Comparison of ENCODE assay signal across 1 cellular context in genomic region chr1:109619655-109620395, GRCh38.
TF ChIP-seq lines count a peak whose summit lies in the region.

Gene AMPD2 (plus strand): TSS chr1:109619837. CDS start chr1:109621176, 1,339 bp downstream.

TF ChIP-seq in HepG2, 621 proteins besides CTCF, POLR2A, EP300 and RAD21 (continued from another document and continues in another):
- TF ChIP-seq, protein P1, sequence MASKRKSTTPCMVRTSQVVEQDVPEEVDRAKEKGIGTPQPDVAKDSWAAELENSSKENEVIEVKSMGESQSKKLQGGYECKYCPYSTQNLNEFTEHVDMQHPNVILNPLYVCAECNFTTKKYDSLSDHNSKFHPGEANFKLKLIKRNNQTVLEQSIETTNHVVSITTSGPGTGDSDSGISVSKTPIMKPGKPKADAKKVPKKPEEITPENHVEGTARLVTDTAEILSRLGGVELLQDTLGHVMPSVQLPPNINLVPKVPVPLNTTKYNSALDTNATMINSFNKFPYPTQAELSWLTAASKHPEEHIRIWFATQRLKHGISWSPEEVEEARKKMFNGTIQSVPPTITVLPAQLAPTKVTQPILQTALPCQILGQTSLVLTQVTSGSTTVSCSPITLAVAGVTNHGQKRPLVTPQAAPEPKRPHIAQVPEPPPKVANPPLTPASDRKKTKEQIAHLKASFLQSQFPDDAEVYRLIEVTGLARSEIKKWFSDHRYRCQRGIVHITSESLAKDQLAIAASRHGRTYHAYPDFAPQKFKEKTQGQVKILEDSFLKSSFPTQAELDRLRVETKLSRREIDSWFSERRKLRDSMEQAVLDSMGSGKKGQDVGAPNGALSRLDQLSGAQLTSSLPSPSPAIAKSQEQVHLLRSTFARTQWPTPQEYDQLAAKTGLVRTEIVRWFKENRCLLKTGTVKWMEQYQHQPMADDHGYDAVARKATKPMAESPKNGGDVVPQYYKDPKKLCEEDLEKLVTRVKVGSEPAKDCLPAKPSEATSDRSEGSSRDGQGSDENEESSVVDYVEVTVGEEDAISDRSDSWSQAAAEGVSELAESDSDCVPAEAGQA (IDR thresholded peaks at IDR 0.05; ENCODE audit: low read depth), result no peak
- TF ChIP-seq, protein P1 (CRISPR knock-in tag; IDR thresholded peaks at IDR 0.05; ENCODE audit: borderline replicate concordance), result peak; percentile 68; the same call in 1 of the 2 replicates
- TF ChIP-seq ZFY (CRISPR knock-in tag; IDR thresholded peaks at IDR 0.05) (peak; percentile 79), ZNF367 (CRISPR knock-in tag; IDR thresholded peaks at IDR 0.05; ENCODE audit: borderline replicate concordance) (no peak), CBX2 (IDR thresholded peaks at IDR 0.05; ENCODE audit: low read depth, low read length) (no peak), CBX2 (CRISPR knock-in tag; IDR thresholded peaks at IDR 0.05; ENCODE audit: low read depth) (no peak), ZNF670 (CRISPR knock-in tag; IDR thresholded peaks at IDR 0.05; ENCODE audit: borderline replicate concordance) (0 out of 2 replicates have a peak, but pooled peaks have one; percentile 37), ZBTB34 (CRISPR knock-in tag; IDR thresholded peaks at IDR 0.05) (no peak), ZNF816 (CRISPR knock-in tag; IDR thresholded peaks at IDR 0.05; ENCODE audit: borderline replicate concordance) (peak; percentile 62; the same call in 1 of the 2 replicates), ZNF773 (CRISPR knock-in tag; IDR thresholded peaks at IDR 0.05; ENCODE audit: borderline replicate concordance) (peak; percentile 56; the same call in 1 of the 2 replicates), HIVEP1 (CRISPR knock-in tag; IDR thresholded peaks at IDR 0.05) (0 out of 2 replicates have a peak, but pooled peaks have one; percentile 13), ZNF703 (CRISPR knock-in tag; IDR thresholded peaks at IDR 0.05; ENCODE audit: borderline replicate concordance) (0 out of 2 replicates have a peak, but pooled peaks have one; percentile 5), ZNF264 (CRISPR knock-in tag; IDR thresholded peaks at IDR 0.05) (peak; percentile 55; the same call in 1 of the 2 replicates), KLF9 (CRISPR knock-in tag; IDR thresholded peaks at IDR 0.05; ENCODE audit: low read depth) (no peak), ELF3 (CRISPR knock-in tag; IDR thresholded peaks at IDR 0.05) (peak; percentile 82), MED1 (CRISPR knock-in tag; IDR thresholded peaks at IDR 0.05) (peak; percentile 52), U2AF1 (optimal IDR thresholded peaks at IDR 0.05; ENCODE audit: low read depth, low read length) (peak; percentile 49), ZNF230 (CRISPR knock-in tag; IDR thresholded peaks at IDR 0.05) (no peak), RARG (CRISPR knock-in tag; IDR thresholded peaks at IDR 0.05; ENCODE audit: low read depth) (no peak), ZNF414 (CRISPR knock-in tag; IDR thresholded peaks at IDR 0.05) (0 out of 2 replicates have a peak, but pooled peaks have one; percentile 19), ZBTB20 (CRISPR knock-in tag; IDR thresholded peaks at IDR 0.05; ENCODE audit: borderline replicate concordance, low read depth) (0 out of 2 replicates have a peak, but pooled peaks have one; percentile 25), JUNB (CRISPR knock-in tag; IDR thresholded peaks at IDR 0.05; ENCODE audit: borderline replicate concordance) (0 out of 2 replicates have a peak, but pooled peaks have one; percentile 47), ZMYM3 (CRISPR knock-in tag; IDR thresholded peaks at IDR 0.05) (0 out of 2 replicates have a peak, but pooled peaks have one; percentile 17), RARA (CRISPR knock-in tag; IDR thresholded peaks at IDR 0.05) (0 out of 2 replicates have a peak, but pooled peaks have one; percentile 13), POGZ (CRISPR knock-in tag; IDR thresholded peaks at IDR 0.05) (no peak; the same call in 1 of the 2 replicates), ZNF678 (CRISPR knock-in tag; IDR thresholded peaks at IDR 0.05) (no peak), DMAP1 (CRISPR knock-in tag; IDR thresholded peaks at IDR 0.05) (peak; percentile 95), ZZZ3 (CRISPR knock-in tag; IDR thresholded peaks at IDR 0.05; ENCODE audit: borderline replicate concordance) (no peak), GABPB1 (CRISPR knock-in tag; IDR thresholded peaks at IDR 0.05) (peak; percentile 76), ZSCAN22 (CRISPR knock-in tag; IDR thresholded peaks at IDR 0.05) (no peak), ZNF687 (CRISPR knock-in tag; IDR thresholded peaks at IDR 0.05) (peak; percentile 88), ISX (CRISPR knock-in tag; conservative IDR thresholded peaks at IDR 0.05) (0 out of 2 replicates have a peak, but pooled peaks have one; percentile 68), ATF1 (CRISPR knock-in tag; IDR thresholded peaks at IDR 0.05) (no peak), SOX6 (IDR thresholded peaks at IDR 0.05) (no peak), SOX6 (CRISPR knock-in tag; IDR thresholded peaks at IDR 0.05) (peak; percentile 49; the same call in 1 of the 2 replicates), RXRB (CRISPR knock-in tag; IDR thresholded peaks at IDR 0.05; ENCODE audit: borderline replicate concordance) (peak; percentile 88), ZNF563 (CRISPR knock-in tag; IDR thresholded peaks at IDR 0.05) (no peak), HOXA3 (CRISPR knock-in tag; IDR thresholded peaks at IDR 0.05) (peak; percentile 70), ZFP90 (CRISPR knock-in tag; IDR thresholded peaks at IDR 0.05; ENCODE audit: borderline replicate concordance) (peak; percentile 21; the same call in 1 of the 2 replicates), SIX1 (CRISPR knock-in tag; IDR thresholded peaks at IDR 0.05; ENCODE audit: borderline replicate concordance) (no peak)
- TF ChIP-seq, protein P2, sequence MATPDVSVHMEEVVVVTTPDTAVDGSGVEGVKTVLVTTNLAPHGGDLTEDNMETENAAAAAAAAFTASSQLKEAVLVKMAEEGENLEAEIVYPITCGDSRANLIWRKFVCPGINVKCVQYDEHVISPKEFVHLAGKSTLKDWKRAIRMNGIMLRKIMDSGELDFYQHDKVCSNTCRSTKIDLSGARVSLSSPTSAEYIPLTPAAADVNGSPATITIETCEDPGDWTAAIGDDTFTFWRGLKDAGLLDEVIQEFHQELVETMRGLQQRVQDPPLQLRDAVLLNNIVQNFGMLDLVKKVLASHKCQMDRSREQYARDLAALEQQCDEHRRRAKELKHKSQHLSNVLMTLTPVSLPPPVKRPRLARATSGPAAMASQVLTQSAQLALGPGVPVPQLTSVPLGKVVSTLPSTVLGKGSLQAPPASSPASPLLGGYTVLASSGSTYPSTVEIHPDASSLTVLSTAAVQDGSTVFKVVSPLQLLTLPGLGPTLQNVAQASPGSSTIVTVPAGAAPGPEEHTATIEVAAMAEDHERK (CRISPR knock-in tag; IDR thresholded peaks at IDR 0.05; ENCODE audit: low read depth), result no peak
- TF ChIP-seq, protein P3, sequence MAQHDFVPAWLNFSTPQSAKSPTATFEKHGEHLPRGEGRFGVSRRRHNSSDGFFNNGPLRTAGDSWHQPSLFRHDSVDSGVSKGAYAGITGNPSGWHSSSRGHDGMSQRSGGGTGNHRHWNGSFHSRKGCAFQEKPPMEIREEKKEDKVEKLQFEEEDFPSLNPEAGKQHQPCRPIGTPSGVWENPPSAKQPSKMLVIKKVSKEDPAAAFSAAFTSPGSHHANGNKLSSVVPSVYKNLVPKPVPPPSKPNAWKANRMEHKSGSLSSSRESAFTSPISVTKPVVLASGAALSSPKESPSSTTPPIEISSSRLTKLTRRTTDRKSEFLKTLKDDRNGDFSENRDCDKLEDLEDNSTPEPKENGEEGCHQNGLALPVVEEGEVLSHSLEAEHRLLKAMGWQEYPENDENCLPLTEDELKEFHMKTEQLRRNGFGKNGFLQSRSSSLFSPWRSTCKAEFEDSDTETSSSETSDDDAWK (CRISPR knock-in tag; IDR thresholded peaks at IDR 0.05), result no peak
- TF ChIP-seq, protein P4, sequence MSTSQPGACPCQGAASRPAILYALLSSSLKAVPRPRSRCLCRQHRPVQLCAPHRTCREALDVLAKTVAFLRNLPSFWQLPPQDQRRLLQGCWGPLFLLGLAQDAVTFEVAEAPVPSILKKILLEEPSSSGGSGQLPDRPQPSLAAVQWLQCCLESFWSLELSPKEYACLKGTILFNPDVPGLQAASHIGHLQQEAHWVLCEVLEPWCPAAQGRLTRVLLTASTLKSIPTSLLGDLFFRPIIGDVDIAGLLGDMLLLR (CRISPR knock-in tag; IDR thresholded peaks at IDR 0.05), result peak; percentile 79; the same call in 1 of the 2 replicates
- TF ChIP-seq, protein P5, sequence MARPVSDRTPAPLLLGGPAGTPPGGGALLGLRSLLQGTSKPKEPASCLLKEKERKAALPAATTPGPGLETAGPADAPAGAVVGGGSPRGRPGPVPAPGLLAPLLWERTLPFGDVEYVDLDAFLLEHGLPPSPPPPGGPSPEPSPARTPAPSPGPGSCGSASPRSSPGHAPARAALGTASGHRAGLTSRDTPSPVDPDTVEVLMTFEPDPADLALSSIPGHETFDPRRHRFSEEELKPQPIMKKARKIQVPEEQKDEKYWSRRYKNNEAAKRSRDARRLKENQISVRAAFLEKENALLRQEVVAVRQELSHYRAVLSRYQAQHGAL (CRISPR knock-in tag; IDR thresholded peaks at IDR 0.05; ENCODE audit: not compliant biosample characterization), result peak; percentile 57
- TF ChIP-seq, protein P6, sequence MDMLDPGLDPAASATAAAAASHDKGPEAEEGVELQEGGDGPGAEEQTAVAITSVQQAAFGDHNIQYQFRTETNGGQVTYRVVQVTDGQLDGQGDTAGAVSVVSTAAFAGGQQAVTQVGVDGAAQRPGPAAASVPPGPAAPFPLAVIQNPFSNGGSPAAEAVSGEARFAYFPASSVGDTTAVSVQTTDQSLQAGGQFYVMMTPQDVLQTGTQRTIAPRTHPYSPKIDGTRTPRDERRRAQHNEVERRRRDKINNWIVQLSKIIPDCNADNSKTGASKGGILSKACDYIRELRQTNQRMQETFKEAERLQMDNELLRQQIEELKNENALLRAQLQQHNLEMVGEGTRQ (IDR thresholded peaks at IDR 0.05; ENCODE audit: low read depth, low read length), result peak; percentile 25; the same call in 1 of the 2 replicates
- TF ChIP-seq, protein P6 (CRISPR knock-in tag; IDR thresholded peaks at IDR 0.05; ENCODE audit: borderline replicate concordance), result peak; percentile 66; the same call in 1 of the 2 replicates
